1 cellular context compared by ENCODE assay signal in genomic region chr13:114141261-114141996, GRCh38.
TF ChIP-seq lines count a peak whose summit lies in the region.

No MANE protein-coding gene starts in this region.

TF ChIP-seq in GM12878, 131 proteins besides CTCF, POLR2A, EP300 and RAD21:
- TF ChIP-seq ELK1 (IDR thresholded peaks at IDR 0.05; ENCODE audit: low read depth, low read length) (no peak), RUNX3 (IDR thresholded peaks at IDR 0.05; ENCODE audit: low read length) (no peak), NR2C2 (IDR thresholded peaks at IDR 0.05; ENCODE audit: borderline replicate concordance, control insufficient read depth, insufficient read length, low read depth) (peak; percentile 52), PBX3 (IDR thresholded peaks at IDR 0.05; ENCODE audit: insufficient replicate concordance, low read depth, low read length) (peak; percentile 10), ATF2 (IDR thresholded peaks at IDR 0.05; ENCODE audit: low read length) (no peak), TCF12 (IDR thresholded peaks at IDR 0.05; ENCODE audit: low read depth, low read length) (no peak), USF1 (IDR thresholded peaks at IDR 0.05; ENCODE audit: borderline replicate concordance, extremely low read length, insufficient read depth, low read depth, low read length) (no peak), ZSCAN29 (IDR thresholded peaks at IDR 0.05) (no peak), HSF1 (IDR thresholded peaks at IDR 0.05; ENCODE audit: low read depth, low read length) (no peak), ZNF24 (IDR thresholded peaks at IDR 0.05) (no peak), BCL3 (IDR thresholded peaks at IDR 0.05; ENCODE audit: borderline replicate concordance, insufficient read depth, low read depth, low read length, poor library complexity, severe bottlenecking) (peak; percentile 92), ZNF687 (IDR thresholded peaks at IDR 0.05) (no peak)
